In genomic region chr7:13986208-13986607, GRCh38 we compare ENCODE assay signal across 2 cellular contexts.
TF ChIP-seq lines count a peak whose summit lies in the region.

No MANE protein-coding gene starts in this region.

TF ChIP-seq in SK-N-SH, 30 proteins besides CTCF, POLR2A, EP300 and RAD21 (continued from another document):
- no peak for TF ChIP-seq TCF12 (IDR thresholded peaks at IDR 0.05)
- TF ChIP-seq FOXM1 (IDR thresholded peaks at IDR 0.05; ENCODE audit: low read depth) = no peak
- no peak for TF ChIP-seq RXRA (IDR thresholded peaks at IDR 0.05; ENCODE audit: borderline replicate concordance, low read depth)
- no peak for TF ChIP-seq REST (IDR thresholded peaks at IDR 0.05; ENCODE audit: low read depth, low read length)
- TF ChIP-seq PBX3 (IDR thresholded peaks at IDR 0.05) = no peak
- TF ChIP-seq MAX (IDR thresholded peaks at IDR 0.05; ENCODE audit: low read depth) = no peak
- TF ChIP-seq SMC3 (IDR thresholded peaks at IDR 0.05; ENCODE audit: low read depth, low read length) = no peak
- no peak for TF ChIP-seq CHD2 (IDR thresholded peaks at IDR 0.05; ENCODE audit: low read length, partially characterized antibody)
- TF ChIP-seq FOSL2 (IDR thresholded peaks at IDR 0.05; ENCODE audit: borderline replicate concordance, low read depth) = no peak
- no peak for TF ChIP-seq JUND (IDR thresholded peaks at IDR 0.05)

TF ChIP-seq in SK-N-SH treated with all-trans-retinoic acid at 6 μM for 48 hours, 23 proteins besides CTCF, POLR2A, EP300 and RAD21 (continued from another document):
- TF ChIP-seq CREB5 (CRISPR knock-in tag; IDR thresholded peaks at IDR 0.05; ENCODE audit: low read depth) = no peak
- no peak for TF ChIP-seq TSHZ2 (CRISPR knock-in tag; IDR thresholded peaks at IDR 0.05)
- no peak for TF ChIP-seq ZNF8 (CRISPR knock-in tag; IDR thresholded peaks at IDR 0.05)
- TF ChIP-seq POU6F1 (CRISPR knock-in tag; IDR thresholded peaks at IDR 0.05; ENCODE audit: borderline replicate concordance, low read depth) = no peak
- TF ChIP-seq ESRRG (CRISPR knock-in tag; IDR thresholded peaks at IDR 0.05) = no peak
- no peak for TF ChIP-seq TCF4 (CRISPR knock-in tag; IDR thresholded peaks at IDR 0.05; ENCODE audit: borderline replicate concordance)
- TF ChIP-seq GLIS3 (CRISPR knock-in tag; IDR thresholded peaks at IDR 0.05) = no peak
- TF ChIP-seq ZC3H10 (CRISPR knock-in tag; IDR thresholded peaks at IDR 0.05) = no peak
TF ChIP-seq in SK-N-SH treated with all-trans-retinoic acid at 6 μM for 48 hours: peak in this region for 0.
